8 cellular contexts compared by ENCODE assay signal in genomic region chr1:23868848-23869450, GRCh38. TPM values are rescaled to one million over a fixed set of nuclear protein-coding genes. Genes with fewer than 3 reads are reported as not detected.
DNase-seq lines count a peak whose midpoint lies in the region; ATAC-seq, FAIRE-seq and TF ChIP-seq lines count a peak whose summit lies in the region.

No MANE protein-coding gene starts in this region.

- H3K4me2 ChIP-seq in HCT116 (ENCODE audit: low read length) (peak overlapping the region; percentile 96), HepG2 (ENCODE audit: low read depth, low read length) (peak overlapping the region; percentile 86)

- WGBS in HepG2 (ENCODE audit: low lambda C conversion rate) = 7% methylated on average over 14 of the region's 14 CpGs
- 57 to 61% methylated on average over 11 to 14 of the region's 14 CpGs for WGBS in transverse colon (ENCODE audit: low coverage in 1 of 2), 2 donors

- BruUV-seq in HCT116 (replicated peaks; lab: Mats Ljungman, UMichigan) (no TSS peak), HepG2 (replicated peaks; lab: Mats Ljungman, UMichigan) (no TSS peak)

- no peaks in the 10 kb centered on the region for H3K9me2 ChIP-seq in HCT116 (ENCODE audit: insufficient read depth)

- 0 out of 2 replicates have a peak overlapping the region, but pooled peaks have one; percentile 63 for H3K9ac ChIP-seq in HCT116 (ENCODE audit: low read length)
- H3K9ac ChIP-seq in HepG2 (ENCODE audit: insufficient read depth, low read depth, low read length) = peak overlapping the region; percentile 65

- in situ Hi-C loops in HepG2 (cut with HindIII; ENCODE audit: extremely low pct_ligation_motif_present, low pct_unique_long_range_greater_than_20kb) (loop anchor here (5.0 kb wide), 1 partner anchor 62 kb away; no protein-coding TSS in a partner anchor), transverse colon (cut with MboI; ENCODE audit: low pct_ligation_motif_present in 1 of 4, low pct_unique_long_range_greater_than_20kb in 1 of 4, low sequenced_read_pairs in 3 of 4) (loop anchor here in 1 of 4 donors (10.0 kb wide), 1 partner anchor 64 kb away; the partner anchor contains the start of gene GALE)

- peaks cover 5% of the 10 kb centered on the region for H3K36me3 Mint-ChIP-seq in activated naive CD8-positive, alpha-beta T cell treated with anti-CD3 and anti-CD28 coated beads, Interleukin-2, amount 10 ng/mL, durations not matched to agents 7 days and 5 days

- TF ChIP-seq CTCF in BE2C (IDR thresholded peaks at IDR 0.05; ENCODE audit: low read depth, low read length) (no peak), HCT116 (IDR thresholded peaks at IDR 0.05 in 2 of 3, conservative IDR thresholded peaks at IDR 0.05 in 1 of 3; ENCODE audit: borderline replicate concordance in 1 of 3, insufficient read depth in 1 of 3, low read depth in 2 of 3, low read length in 2 of 3) (no peak), HepG2 (CRISPR knock-in tag; IDR thresholded peaks at IDR 0.05) (no peak), transverse colon (IDR thresholded peaks at IDR 0.05) (no peak)

- DNase-seq in BE2C (no peak), HCT116 (ENCODE audit: low read depth, low spot score) (no peak), HepG2 (ENCODE audit: low spot score) (no peak), transverse colon (no peak), RPMI8226 (no peak), left lobe of liver (ENCODE audit: low spot score) (no peak)
- DNase-seq in activated naive CD8-positive, alpha-beta T cell treated with anti-CD3 and anti-CD28 coated beads, Interleukin-2, amount 10 ng/mL, durations not matched to agents 7 days and 5 days = no peak

- H3K36me3 ChIP-seq in BE2C = no peaks in the 10 kb centered on the region
- no peaks in the 10 kb centered on the region for H3K36me3 ChIP-seq in HCT116 (ENCODE audit: control insufficient read depth in 1 of 2, insufficient read depth in 2 of 2, low read length in 2 of 2)
- H3K36me3 ChIP-seq in HepG2 (replicated peaks in 1 of 2; ENCODE audit: control insufficient read depth in 1 of 2, insufficient read depth in 2 of 2, low read length in 2 of 2) = 0 out of 5 replicates have a peak, but pooled peaks cover 0 to 4% of the 10 kb centered on the region in 2 experiments
- H3K36me3 ChIP-seq in transverse colon = peaks cover 0 to 7% (median 0%) of the 10 kb centered on the region in 4 donors

- RAD21 ChIA-PET in HCT116 (lab: Charles Lee; ENCODE audit: low non-redundant PET in 1 of 2, low total read pairs in 2 of 2, uncharacterized antibody in 2 of 2, unreplicated experiment in 2 of 2) = no interaction called here

- H3K27me3 Mint-ChIP-seq in activated naive CD8-positive, alpha-beta T cell treated with anti-CD3 and anti-CD28 coated beads, Interleukin-2, amount 10 ng/mL, durations not matched to agents 7 days and 5 days = peaks cover 10% of the 10 kb centered on the region

- H3K79me2 ChIP-seq in HCT116 (ENCODE audit: insufficient read depth, low read length) = peaks cover 4% of the 10 kb centered on the region; the same call in 1 of the 2 replicates
- peaks cover 3% of the 10 kb centered on the region for H3K79me2 ChIP-seq in HepG2 (ENCODE audit: insufficient read depth, low read length)

- no peaks in the 10 kb centered on the region for H3K4me1 ChIP-seq in BE2C
- H3K4me1 ChIP-seq in HCT116 (ENCODE audit: control insufficient read depth in 1 of 2, insufficient read depth in 2 of 2, low read length in 2 of 2) = peaks cover 34 to 39% of the 10 kb centered on the region in 2 experiments
- H3K4me1 ChIP-seq in HepG2 (ENCODE audit: insufficient read depth, low read length) = peaks cover 33% of the 10 kb centered on the region
- peaks cover 2 to 29% (median 20%) of the 10 kb centered on the region in 4 donors for H3K4me1 ChIP-seq in transverse colon

- H3K27ac ChIP-seq in HCT116 (ENCODE audit: low read depth, low read length) (no peak overlapping the region), HepG2 (ENCODE audit: extremely low read length, insufficient read depth, low read length) (peak overlapping the region; percentile 37), transverse colon (peak overlapping the region; percentile 76 to 88 (median 84))

- H3K4me3 ChIP-seq in BE2C (ENCODE audit: low read depth, low read length) = peak overlapping the region; percentile 57
- peak overlapping the region in 1 of 2 experiments; percentile 83; a peak in 1 of 4 replicates for H3K4me3 ChIP-seq in HCT116 (replicated peaks in 1 of 2; ENCODE audit: low read depth in 1 of 2, low read length in 2 of 2)
- peak overlapping the region; percentile 67 to 81 (median 81) for H3K4me3 ChIP-seq in HepG2 (replicated peaks in 1 of 3; ENCODE audit: insufficient read depth in 1 of 3, low read depth in 2 of 3, low read length in 3 of 3)
- peak overlapping the region in 3 of 4 donors; percentile 64 to 88 (median 67) for H3K4me3 ChIP-seq in transverse colon

- H3K9me3 ChIP-seq in BE2C = no peaks in the 10 kb centered on the region
- H3K9me3 ChIP-seq in HCT116 (ENCODE audit: control insufficient read depth in 1 of 2, insufficient read depth in 1 of 2, low read depth in 1 of 2, low read length in 2 of 2) = no peaks in the 10 kb centered on the region
- no peaks in the 10 kb centered on the region for H3K9me3 ChIP-seq in HepG2 (ENCODE audit: low read length)
- H3K9me3 ChIP-seq in transverse colon = no peaks in the 10 kb centered on the region

- H2AFZ ChIP-seq in HCT116 (ENCODE audit: low read depth, low read length, poor library complexity, severe bottlenecking) (peak overlapping the region; percentile 100), HepG2 (ENCODE audit: low read length) (peak overlapping the region; percentile 98)

- intact Hi-C loops in HCT116 (cut with micrococcal nuclease) = loop anchor here (2.0 to 5.0 kb wide), 2 partner anchors 60 to 97 kb away; no protein-coding TSS in a partner anchor
- intact Hi-C loops in HepG2 (cut with micrococcal nuclease; ENCODE audit: unreplicated experiment) = loop anchor here (5.0 to 10.0 kb wide), 2 partner anchors 67 to 94 kb away; partner anchors contain the start of genes GALE and PITHD1
- intact Hi-C loops in transverse colon (cut with DNase I; ENCODE audit: low total_unique reads) = loop anchor here (10.0 kb wide), 1 partner anchor 64 kb away; the partner anchor contains the start of gene GALE

- TF ChIP-seq EP300 in HepG2 (IDR thresholded peaks at IDR 0.05; ENCODE audit: low read depth in 2 of 2, low read length in 2 of 2) = no peak
- TF ChIP-seq EP300 in HepG2 (CRISPR knock-in tag; IDR thresholded peaks at IDR 0.05; ENCODE audit: borderline replicate concordance) = no peak
- no peak for TF ChIP-seq EP300 in transverse colon (IDR thresholded peaks at IDR 0.05; ENCODE audit: low read depth)

- TF ChIP-seq POLR2A in HCT116 (IDR thresholded peaks at IDR 0.05; ENCODE audit: borderline replicate concordance, extremely low read depth, insufficient read depth, insufficient read length) (no peak), HepG2 (IDR thresholded peaks at IDR 0.05; ENCODE audit: insufficient read depth in 1 of 2, low read depth in 2 of 2, low read length in 2 of 2) (no peak), transverse colon (IDR thresholded peaks at IDR 0.05) (no peak)

- no peak for ATAC-seq in HCT116
- ATAC-seq in activated naive CD8-positive, alpha-beta T cell treated with anti-CD3 and anti-CD28 coated beads, Interleukin-2, amount 10 ng/mL, durations not matched to agents 7 days and 5 days (ENCODE audit: low read depth) = peak; percentile 14
- peak; percentile 68 for ATAC-seq in HepG2
- no peak for ATAC-seq in GM19023 (IDR thresholded peaks at IDR 0.05; ENCODE audit: unreplicated experiment)
- ATAC-seq in left lobe of liver = no peak

- H3K9me3 Mint-ChIP-seq in activated naive CD8-positive, alpha-beta T cell treated with anti-CD3 and anti-CD28 coated beads, Interleukin-2, amount 10 ng/mL, durations not matched to agents 7 days and 5 days = no peaks in the 10 kb centered on the region

- POLR2A ChIA-PET in HCT116 (lab: Charles Lee) = no interaction called here
- POLR2A ChIA-PET in activated naive CD8-positive, alpha-beta T cell treated with anti-CD3 and anti-CD28 coated beads, Interleukin-2, amount 10 ng/mL, durations not matched to agents 7 days and 5 days (lab: Charles Lee) = interaction anchor here (0.9 to 2.0 kb wide), 3 partner anchors 40 to 91 kb away, joined by 3 to 4 read pairs (median 4); partner anchors contain the start of gene PNRC2
- POLR2A ChIA-PET in HepG2 (lab: Yijun Ruan, JAX) = interaction anchor here (1.4 to 2.3 kb wide), 3 partner anchors 59 to 91 kb away, joined by 6 to 11 read pairs (median 7); partner anchors contain the start of genes GALE and PITHD1

- peaks cover 8% of the 10 kb centered on the region for H3K27me3 ChIP-seq in BE2C
- no peaks in the 10 kb centered on the region for H3K27me3 ChIP-seq in HCT116 (ENCODE audit: insufficient read depth, low read length)
- H3K27me3 ChIP-seq in HepG2 (ENCODE audit: control insufficient read depth in 1 of 2, insufficient read depth in 2 of 2, low read length in 2 of 2) = no peaks in the 10 kb centered on the region; a peak in 2 of 5 replicates
- H3K27me3 ChIP-seq in transverse colon = no peaks in the 10 kb centered on the region

- H3K27ac Mint-ChIP-seq in activated naive CD8-positive, alpha-beta T cell treated with anti-CD3 and anti-CD28 coated beads, Interleukin-2, amount 10 ng/mL, durations not matched to agents 7 days and 5 days = peak overlapping the region; percentile 87

- CTCF ChIA-PET in HCT116 (lab: Charles Lee) = no interaction called here
- CTCF ChIA-PET in HepG2 (lab: Yijun Ruan, JAX; ENCODE audit: low intra/inter-chr PET ratio, low total read pairs) = interaction anchor here (0.8 to 2.2 kb wide), 2 partner anchors 48 to 59 kb away, joined by 3 to 15 read pairs; no protein-coding TSS in a partner anchor

- TF ChIP-seq RAD21 in HCT116 (IDR thresholded peaks at IDR 0.05; ENCODE audit: low read depth) (no peak), HepG2 (CRISPR knock-in tag; IDR thresholded peaks at IDR 0.05) (no peak)

- H3K4me3 Mint-ChIP-seq in activated naive CD8-positive, alpha-beta T cell treated with anti-CD3 and anti-CD28 coated beads, Interleukin-2, amount 10 ng/mL, durations not matched to agents 7 days and 5 days = peak overlapping the region; percentile 85

- FAIRE-seq in HepG2 (lab: Jason Lieb, UNC) = no peak

- H3K4me1 Mint-ChIP-seq in activated naive CD8-positive, alpha-beta T cell treated with anti-CD3 and anti-CD28 coated beads, Interleukin-2, amount 10 ng/mL, durations not matched to agents 7 days and 5 days = peaks cover 25% of the 10 kb centered on the region

- H4K20me1 ChIP-seq in HCT116 (ENCODE audit: insufficient read depth) = no peaks in the 10 kb centered on the region
- no peaks in the 10 kb centered on the region for H4K20me1 ChIP-seq in HepG2 (ENCODE audit: insufficient read depth, low read length)

RNA-seq across cellular contexts. Expression of gene FUCA1, which starts 0.9 kb away (rescaled TPM):
- 0.71 TPM for polyA plus RNA-seq in BE2C (2012; ENCODE audit: insufficient read depth, insufficient read length, low read depth)
- total RNA-seq in HCT116 (2021; ENCODE audit: unreplicated experiment) (20.7 TPM), HepG2 (2016; rRNA removed; fragmentation: Illumina TruSeq; extraction: Trizol) (14.9 and 33.6 TPM in 2 replicates), transverse colon (100 to 1,000 TPM in 2 of 4 donors, 10 to 100 TPM in 2; 30.4 to 231 (median 92.9) TPM), left lobe of liver (39.0 TPM)
- polyA plus RNA-seq in HCT116 (2012) = 15.6 and 21.2 TPM in 2 replicates
- 10 to 100 TPM; 17.2 to 19.6 TPM for total RNA-seq in activated naive CD8-positive, alpha-beta T cell treated with anti-CD3 and anti-CD28 coated beads, Interleukin-2, amount 10 ng/mL, durations not matched to agents 7 days and 5 days
- total RNA-seq in HepG2 (2016; cell fraction: cytosol; rRNA removed; fragmentation: Illumina TruSeq; extraction: Trizol; ENCODE audit: low read depth) = 3.6 and 4.5 TPM in 2 replicates
- total RNA-seq in HepG2 (2016; cell fraction: insoluble cytoplasmic fraction; rRNA removed; fragmentation: Illumina TruSeq; extraction: Trizol) = 14.5 and 33.2 TPM in 2 replicates
- 8.3 and 9.4 TPM in 2 replicates for total RNA-seq in HepG2 (2016; cell fraction: membrane; rRNA removed; fragmentation: Illumina TruSeq; extraction: Trizol)
- total RNA-seq in HepG2 (2016; cell fraction: nucleus; rRNA removed; fragmentation: Illumina TruSeq; extraction: Trizol) = 27.1 and 30.8 TPM in 2 replicates
- polyA plus RNA-seq in HepG2 (2011; rRNA removed) = 29.9 and 32.7 TPM in 2 replicates
- polyA plus RNA-seq in HepG2 (2011; cell fraction: cytosol; rRNA removed) = 21.5 and 32.7 TPM in 2 replicates
- 9.5 and 11.1 TPM in 2 replicates for polyA plus RNA-seq in HepG2 (2011; cell fraction: nucleus; rRNA removed)
- 22.8 and 24.3 TPM in 2 replicates for polyA plus RNA-seq in HepG2 (2012)
- polyA plus RNA-seq in HepG2 (2016; cell fraction: cytosol; fragmentation: Illumina TruSeq; extraction: Trizol; ENCODE audit: low read depth) = 4.3 and 4.6 TPM in 2 replicates
- polyA plus RNA-seq in HepG2 (2016; cell fraction: insoluble cytoplasmic fraction; fragmentation: Illumina TruSeq; extraction: Trizol; ENCODE audit: low read depth) = 13.2 and 15.8 TPM in 2 replicates
- polyA plus RNA-seq in HepG2 (2016; cell fraction: membrane; fragmentation: Illumina TruSeq; extraction: Trizol; ENCODE audit: low read depth) = 6.5 and 6.9 TPM in 2 replicates
- polyA plus RNA-seq in HepG2 (2016; cell fraction: nucleus; fragmentation: Illumina TruSeq; extraction: Trizol; ENCODE audit: insufficient read depth, low read depth) = 38.2 and 40.8 TPM in 2 replicates
- 4.1 and 14.1 TPM in 2 replicates for polyA minus RNA-seq in HepG2 (2011; rRNA and poly(A)+ RNA removed; ENCODE audit: low replicate concordance)
- 15.0 and 15.7 TPM in 2 replicates for polyA minus RNA-seq in HepG2 (2011; cell fraction: cytosol; rRNA and poly(A)+ RNA removed)
- polyA minus RNA-seq in HepG2 (2011; cell fraction: nucleus; rRNA and poly(A)+ RNA removed) = 5.7 and 9.0 TPM in 2 replicates

RNA-seq across cellular contexts. Expression of gene HMGCL, which starts 43.7 kb away (rescaled TPM):
- polyA plus RNA-seq in BE2C (2012; ENCODE audit: insufficient read depth, insufficient read length, low read depth) = 7.5 TPM
- total RNA-seq in HCT116 (2021; ENCODE audit: unreplicated experiment) (36.2 TPM), HepG2 (2016; rRNA removed; fragmentation: Illumina TruSeq; extraction: Trizol) (21.3 and 30.0 TPM in 2 replicates), transverse colon (10 to 100 TPM; 59.8 to 83.4 (median 60.7) TPM), left lobe of liver (170 TPM)
- 40.8 and 47.2 TPM in 2 replicates for polyA plus RNA-seq in HCT116 (2012)
- 10 to 100 TPM; 35.4 to 37.2 TPM for total RNA-seq in activated naive CD8-positive, alpha-beta T cell treated with anti-CD3 and anti-CD28 coated beads, Interleukin-2, amount 10 ng/mL, durations not matched to agents 7 days and 5 days
- 6.9 and 9.1 TPM in 2 replicates for total RNA-seq in HepG2 (2016; cell fraction: cytosol; rRNA removed; fragmentation: Illumina TruSeq; extraction: Trizol; ENCODE audit: low read depth)
- 23.5 and 29.4 TPM in 2 replicates for total RNA-seq in HepG2 (2016; cell fraction: insoluble cytoplasmic fraction; rRNA removed; fragmentation: Illumina TruSeq; extraction: Trizol)
- 8.9 and 9.2 TPM in 2 replicates for total RNA-seq in HepG2 (2016; cell fraction: membrane; rRNA removed; fragmentation: Illumina TruSeq; extraction: Trizol)
- 10.0 and 12.6 TPM in 2 replicates for total RNA-seq in HepG2 (2016; cell fraction: nucleus; rRNA removed; fragmentation: Illumina TruSeq; extraction: Trizol)
- polyA plus RNA-seq in HepG2 (2011; rRNA removed) = 41.4 and 48.7 TPM in 2 replicates
- 48.8 and 53.2 TPM in 2 replicates for polyA plus RNA-seq in HepG2 (2011; cell fraction: cytosol; rRNA removed)
- 21.0 and 23.2 TPM in 2 replicates for polyA plus RNA-seq in HepG2 (2011; cell fraction: nucleus; rRNA removed)
- polyA plus RNA-seq in HepG2 (2012) = 38.1 and 41.7 TPM in 2 replicates
- 3.6 and 4.1 TPM in 2 replicates for polyA plus RNA-seq in HepG2 (2016; cell fraction: cytosol; fragmentation: Illumina TruSeq; extraction: Trizol; ENCODE audit: low read depth)
- 24.4 and 26.5 TPM in 2 replicates for polyA plus RNA-seq in HepG2 (2016; cell fraction: insoluble cytoplasmic fraction; fragmentation: Illumina TruSeq; extraction: Trizol; ENCODE audit: low read depth)
- polyA plus RNA-seq in HepG2 (2016; cell fraction: membrane; fragmentation: Illumina TruSeq; extraction: Trizol; ENCODE audit: low read depth) = 5.5 and 6.2 TPM in 2 replicates
- 15.9 and 18.0 TPM in 2 replicates for polyA plus RNA-seq in HepG2 (2016; cell fraction: nucleus; fragmentation: Illumina TruSeq; extraction: Trizol; ENCODE audit: insufficient read depth, low read depth)
- polyA minus RNA-seq in HepG2 (2011; rRNA and poly(A)+ RNA removed; ENCODE audit: low replicate concordance) = 10.6 and 40.6 TPM in 2 replicates
- 14.9 and 18.3 TPM in 2 replicates for polyA minus RNA-seq in HepG2 (2011; cell fraction: cytosol; rRNA and poly(A)+ RNA removed)
- polyA minus RNA-seq in HepG2 (2011; cell fraction: nucleus; rRNA and poly(A)+ RNA removed) = 16.9 and 25.7 TPM in 2 replicates

RNA-seq across cellular contexts. Expression of gene CNR2, which starts 44.2 kb away (rescaled TPM):
- polyA plus RNA-seq in BE2C (2012; ENCODE audit: insufficient read depth, insufficient read length, low read depth) = not detected
- total RNA-seq in HCT116 (2021; ENCODE audit: unreplicated experiment) (0.05 TPM), HepG2 (2016; rRNA removed; fragmentation: Illumina TruSeq; extraction: Trizol) (not detected in 2 replicates), transverse colon (1 to 10 TPM in 2 of 4 donors, not detected in 2; 1.6 to 3.4 TPM), left lobe of liver (not detected)
- 0.03 TPM in 1 of 2 replicates, not detected in the other for polyA plus RNA-seq in HCT116 (2012)
- 1 to 10 TPM; 2.0 TPM for total RNA-seq in activated naive CD8-positive, alpha-beta T cell treated with anti-CD3 and anti-CD28 coated beads, Interleukin-2, amount 10 ng/mL, durations not matched to agents 7 days and 5 days
- total RNA-seq in HepG2 (2016; cell fraction: cytosol; rRNA removed; fragmentation: Illumina TruSeq; extraction: Trizol; ENCODE audit: low read depth) = not detected in 2 replicates
- not detected in 2 replicates for total RNA-seq in HepG2 (2016; cell fraction: insoluble cytoplasmic fraction; rRNA removed; fragmentation: Illumina TruSeq; extraction: Trizol)
- not detected in 2 replicates for total RNA-seq in HepG2 (2016; cell fraction: membrane; rRNA removed; fragmentation: Illumina TruSeq; extraction: Trizol)
- total RNA-seq in HepG2 (2016; cell fraction: nucleus; rRNA removed; fragmentation: Illumina TruSeq; extraction: Trizol) = not detected in 2 replicates
- polyA plus RNA-seq in HepG2 (2011; rRNA removed) = not detected in 2 replicates
- not detected in 2 replicates for polyA plus RNA-seq in HepG2 (2011; cell fraction: cytosol; rRNA removed)
- not detected in 2 replicates for polyA plus RNA-seq in HepG2 (2011; cell fraction: nucleus; rRNA removed)
- polyA plus RNA-seq in HepG2 (2012) = not detected in 2 replicates
- not detected in 2 replicates for polyA plus RNA-seq in HepG2 (2016; cell fraction: cytosol; fragmentation: Illumina TruSeq; extraction: Trizol; ENCODE audit: low read depth)
- not detected in 2 replicates for polyA plus RNA-seq in HepG2 (2016; cell fraction: insoluble cytoplasmic fraction; fragmentation: Illumina TruSeq; extraction: Trizol; ENCODE audit: low read depth)
- not detected in 2 replicates for polyA plus RNA-seq in HepG2 (2016; cell fraction: membrane; fragmentation: Illumina TruSeq; extraction: Trizol; ENCODE audit: low read depth)
- not detected in 2 replicates for polyA plus RNA-seq in HepG2 (2016; cell fraction: nucleus; fragmentation: Illumina TruSeq; extraction: Trizol; ENCODE audit: insufficient read depth, low read depth)
- not detected in 2 replicates for polyA minus RNA-seq in HepG2 (2011; rRNA and poly(A)+ RNA removed; ENCODE audit: low replicate concordance)
- polyA minus RNA-seq in HepG2 (2011; cell fraction: cytosol; rRNA and poly(A)+ RNA removed) = not detected in 2 replicates
- polyA minus RNA-seq in HepG2 (2011; cell fraction: nucleus; rRNA and poly(A)+ RNA removed) = not detected in 2 replicates

Comparison
In these comparisons a context has a peak if more than half of its experiments do, and no peak if none do; other contexts are left out.
1. ATAC-seq: peak in activated naive CD8-positive, alpha-beta T cell treated with anti-CD3 and anti-CD28 coated beads, Interleukin-2, amount 10 ng/mL, durations not matched to agents 7 days and 5 days (single experiment) and HepG2 (single experiment); none in HCT116 (single experiment), GM19023 (single experiment) and left lobe of liver (single experiment).